In the genomic region with DNA sequence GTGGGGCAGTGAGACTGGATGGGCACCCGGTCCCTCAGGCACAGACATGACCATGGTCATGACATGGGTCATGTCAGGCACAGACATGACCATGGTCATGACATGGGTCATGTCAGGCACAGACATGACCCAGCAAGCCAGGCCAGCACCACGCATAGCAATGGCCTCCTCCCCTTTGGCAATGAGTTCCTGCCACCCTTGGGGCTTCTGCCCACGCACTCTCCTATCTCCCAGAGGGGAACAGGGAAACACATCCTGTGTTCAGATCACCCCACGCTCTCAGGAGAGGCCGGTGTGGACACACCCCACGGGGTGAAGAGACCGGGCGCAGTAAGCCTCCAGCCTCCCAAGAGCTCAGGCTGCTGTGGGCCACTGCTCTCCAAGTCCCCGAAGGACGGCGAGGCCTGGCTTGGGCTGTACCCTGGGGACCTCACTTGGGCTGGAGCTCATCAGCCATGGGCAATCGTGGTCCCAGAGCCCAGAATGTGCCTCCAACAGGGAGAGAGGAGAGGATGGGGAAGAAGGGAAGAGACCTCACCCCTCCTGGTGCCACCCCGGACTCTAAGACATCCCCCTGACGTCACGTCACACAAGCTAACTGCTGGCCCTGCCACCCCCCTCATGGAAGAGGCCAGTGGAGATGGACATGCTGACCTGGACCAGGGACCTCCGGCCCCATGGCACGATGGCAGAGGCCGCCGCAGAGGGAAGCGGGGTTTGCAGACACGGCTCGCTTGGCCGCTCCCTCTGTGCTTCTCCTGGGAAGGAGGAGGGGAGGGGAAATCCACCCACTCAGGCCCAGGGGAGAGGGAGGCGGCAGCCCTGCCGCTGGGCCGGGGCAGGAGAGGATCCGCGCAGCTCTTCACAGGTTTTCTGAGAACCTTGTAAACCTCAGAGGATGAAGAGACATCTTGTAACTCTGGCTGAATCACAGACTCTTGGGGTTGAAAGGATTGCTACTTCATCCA, we compare ENCODE assay signal across 8 cellular contexts.
DNase-seq lines count a peak whose midpoint lies in the region; ATAC-seq and TF ChIP-seq lines count a peak whose summit lies in the region.

No MANE protein-coding gene starts in this region.

- H3K27me3 ChIP-seq in foreskin keratinocyte (no peaks in the 10 kb centered on the region), uterus (no peaks in the 10 kb centered on the region)

- DNase-seq in T1000 (lab: John Stamatoyannopoulos, UW), result peak; percentile 62
- DNase-seq in foreskin keratinocyte, result peak; percentile 7 to 17
- no peak for DNase-seq in NCI-H1930 (lab: John Stamatoyannopoulos, UW)
- DNase-seq in uterus, result no peak
- no peak for DNase-seq in occipital lobe (lab: John Stamatoyannopoulos, UW)
- DNase-seq in DMS153 (lab: John Stamatoyannopoulos, UW), result no peak

- intact Hi-C loops in uterus (cut with DNase I; ENCODE audit: low total_unique reads), result no loop called here

- H3K4me3 ChIP-seq in uterus, result no peak overlapping the region

- no peak for TF ChIP-seq CTCF in foreskin keratinocyte (conservative IDR thresholded peaks at IDR 0.05)
- no peak for TF ChIP-seq CTCF in uterus (IDR thresholded peaks at IDR 0.05)

- no peak for TF ChIP-seq POLR2A in uterus (IDR thresholded peaks at IDR 0.05)

- H3K9me3 ChIP-seq in uterus, result no peaks in the 10 kb centered on the region

- no peaks in the 10 kb centered on the region for H3K4me1 ChIP-seq in foreskin keratinocyte
- no peaks in the 10 kb centered on the region for H3K4me1 ChIP-seq in uterus

- H3K36me3 ChIP-seq in uterus, result no peaks in the 10 kb centered on the region

- no peak overlapping the region for H3K27ac ChIP-seq in foreskin keratinocyte
- peak overlapping the region in 1 of 2 donors; percentile 14 for H3K27ac ChIP-seq in uterus

- ATAC-seq in GM19025 (IDR thresholded peaks at IDR 0.05; ENCODE audit: low read depth, unreplicated experiment) (peak; percentile 20), HG02885 (IDR thresholded peaks at IDR 0.05; ENCODE audit: poor library complexity, unreplicated experiment) (peak; percentile 28), foreskin keratinocyte (peak; percentile 30)

Comparison
In these comparisons a context has a peak if more than half of its experiments do, and no peak if none do; other contexts are left out.
1. DNase-seq: peak in T1000 (single experiment) and foreskin keratinocyte (2 of 2); none in NCI-H1930 (0 of 2), uterus (0 of 2), occipital lobe (single experiment) and DMS153 (single experiment).
2. Peak in every context shown above with its lines, with median percentiles within 50 percentile points of each other: ATAC-seq.